Comparison of ENCODE assay signal across 20 cellular contexts in genomic region chr14:40347675-40348074, GRCh38.
DNase-seq lines count a peak whose midpoint lies in the region; ATAC-seq and TF ChIP-seq lines count a peak whose summit lies in the region.
"Had no signal": no experiment of that assay in that cellular context is flagged by ENCODE, and none has a peak within 500 bp of the region (broad histone marks: within the 10 kb centered on the region; RNA-seq: fewer than 3 reads in every experiment).

No MANE protein-coding gene starts in this region.

- H2AFZ ChIP-seq in neural progenitor cell (replicated peaks) = peak overlapping the region; percentile 87

- DNase-seq in DMS53 treated with DMSO at 0.1 percent for 48 hours (lab: John Stamatoyannopoulos, UW; ENCODE audit: unreplicated experiment) = peak; percentile 37
- DNase-seq in LNCaP clone FGC (ENCODE audit: low read depth) = no peak
- no peak for DNase-seq in endothelial cell (ENCODE audit: low spot score)
- no peak for DNase-seq in neural progenitor cell (ENCODE audit: low spot score)
- DNase-seq in left ventricle myocardium superior = no peak
- DNase-seq: activated CD8-positive, alpha-beta memory T cell treated with anti-CD3 and anti-CD28 coated beads for 24 hours; activated naive CD8-positive, alpha-beta T cell treated with anti-CD3 and anti-CD28 coated beads, Interleukin-2, amount 10 ng/mL, durations not matched to agents 7 days and 5 days; CD4-positive, alpha-beta T cell; dorsolateral prefrontal cortex; KBM-7; kidney; natural killer cell; NCI-H2081 treated with DMSO at 0.1 percent for 48 hours; T-helper 17 cell had no signal

- TF ChIP-seq CTCF in LNCaP clone FGC (IDR thresholded peaks at IDR 0.05; ENCODE audit: control insufficient read depth, extremely low read depth, insufficient read depth) = peak; percentile 32
- no peak for TF ChIP-seq CTCF in endothelial cell (IDR thresholded peaks at IDR 0.05; ENCODE audit: unreplicated experiment)
- TF ChIP-seq CTCF in neural progenitor cell (IDR thresholded peaks at IDR 0.05) = no peak

- H3K27me3 Mint-ChIP-seq in endothelial cell (ENCODE audit: unreplicated experiment) = no peaks in the 10 kb centered on the region
- no peaks in the 10 kb centered on the region for H3K27me3 Mint-ChIP-seq in neural progenitor cell (ENCODE audit: insufficient read depth, low read depth)
- H3K27me3 Mint-ChIP-seq: activated naive CD8-positive, alpha-beta T cell treated with anti-CD3 and anti-CD28 coated beads, Interleukin-2, amount 10 ng/mL, durations not matched to agents 7 days and 5 days; CD4-positive, alpha-beta T cell; T-helper 17 cell had no signal

- H3K9ac ChIP-seq in neural progenitor cell = peak overlapping the region; percentile 34

- H3K79me2 ChIP-seq in neural progenitor cell (ENCODE audit: low read depth) = no peaks in the 10 kb centered on the region

- H3K36me3 ChIP-seq in neural progenitor cell = no peaks in the 10 kb centered on the region
- H3K36me3 ChIP-seq: esophagus muscularis mucosa had no signal

- H3K4me1 Mint-ChIP-seq in endothelial cell (ENCODE audit: unreplicated experiment) = no peaks in the 10 kb centered on the region
- H3K4me1 Mint-ChIP-seq in neural progenitor cell = no peaks in the 10 kb centered on the region
- H3K4me1 Mint-ChIP-seq: activated naive CD8-positive, alpha-beta T cell treated with anti-CD3 and anti-CD28 coated beads, Interleukin-2, amount 10 ng/mL, durations not matched to agents 7 days and 5 days; memory B cell; natural killer cell; T-helper 17 cell had no signal

- intact Hi-C loops in left ventricle myocardium superior (cut with micrococcal nuclease) = no loop called here

- H3K4me3 ChIP-seq in LNCaP clone FGC (ENCODE audit: low read depth, low read length) (peak overlapping the region; percentile 55), neural progenitor cell (peak overlapping the region; percentile 55)
- H3K4me3 ChIP-seq: dorsolateral prefrontal cortex, esophagus muscularis mucosa had no signal

- H3K36me3 Mint-ChIP-seq in endothelial cell (ENCODE audit: low read depth, unreplicated experiment) = no peaks in the 10 kb centered on the region
- no peaks in the 10 kb centered on the region for H3K36me3 Mint-ChIP-seq in neural progenitor cell
- H3K36me3 Mint-ChIP-seq: activated naive CD8-positive, alpha-beta T cell treated with anti-CD3 and anti-CD28 coated beads, Interleukin-2, amount 10 ng/mL, durations not matched to agents 7 days and 5 days; memory B cell had no signal

- H3K27me3 ChIP-seq in neural progenitor cell = no peaks in the 10 kb centered on the region
- H3K27me3 ChIP-seq: dorsolateral prefrontal cortex, esophagus muscularis mucosa had no signal

- no peak overlapping the region for H3K27ac ChIP-seq in neural progenitor cell
- H3K27ac ChIP-seq: dorsolateral prefrontal cortex, esophagus muscularis mucosa had no signal

- ATAC-seq in HG03095 (IDR thresholded peaks at IDR 0.05; ENCODE audit: unreplicated experiment) (no peak), HG03460 (IDR thresholded peaks at IDR 0.05; ENCODE audit: unreplicated experiment) (no peak), left ventricle myocardium superior (no peak), HG02623 (IDR thresholded peaks at IDR 0.05; ENCODE audit: unreplicated experiment) (no peak)
- ATAC-seq: natural killer cell, T-helper 17 cell had no signal

- peak overlapping the region; percentile 75 for H3K4me2 ChIP-seq in neural progenitor cell

- H3K4me3 Mint-ChIP-seq in endothelial cell (ENCODE audit: unreplicated experiment) (peak overlapping the region; percentile 78), neural progenitor cell (peak overlapping the region; percentile 74)
- H3K4me3 Mint-ChIP-seq: activated naive CD8-positive, alpha-beta T cell treated with anti-CD3 and anti-CD28 coated beads, Interleukin-2, amount 10 ng/mL, durations not matched to agents 7 days and 5 days; activated T-helper 1 cell treated with anti-CD3 and anti-CD28 coated beads, Interleukin-12 subunit alpha, Interleukin-12 subunit beta, Interleukin-2, Interleukin-4 antibody, amounts not matched to agents 30 ng/mL and 10 ng/mL and 1 ng/mL, durations not matched to agents 14 hours and 24 hours and 36 hours; CD4-positive, alpha-beta T cell; memory B cell; natural killer cell had no signal

- H3K27ac Mint-ChIP-seq in endothelial cell (ENCODE audit: unreplicated experiment) (no peak overlapping the region), neural progenitor cell (no peak overlapping the region)
- H3K27ac Mint-ChIP-seq: activated naive CD8-positive, alpha-beta T cell treated with anti-CD3 and anti-CD28 coated beads, Interleukin-2, amount 10 ng/mL, durations not matched to agents 7 days and 5 days; activated T-helper 1 cell treated with anti-CD3 and anti-CD28 coated beads, Interleukin-12 subunit alpha, Interleukin-12 subunit beta, Interleukin-2, Interleukin-4 antibody, amounts not matched to agents 30 ng/mL and 10 ng/mL and 1 ng/mL, durations not matched to agents 14 hours and 24 hours and 36 hours; CD4-positive, alpha-beta T cell; memory B cell; natural killer cell; T-helper 17 cell had no signal

- H3K9me3 ChIP-seq in neural progenitor cell (ENCODE audit: low read depth) = no peaks in the 10 kb centered on the region
- H3K9me3 ChIP-seq: esophagus muscularis mucosa had no signal

- no peaks in the 10 kb centered on the region for H4K20me1 ChIP-seq in neural progenitor cell (ENCODE audit: low read depth)

- H3F3A ChIP-seq in neural progenitor cell (ENCODE audit: low read depth) = no peaks in the 10 kb centered on the region

- H3K9me3 Mint-ChIP-seq in endothelial cell (ENCODE audit: unreplicated experiment) = no peaks in the 10 kb centered on the region
- peaks cover 2% of the 10 kb centered on the region for H3K9me3 Mint-ChIP-seq in neural progenitor cell
- H3K9me3 Mint-ChIP-seq: memory B cell had no signal

- no peaks in the 10 kb centered on the region for H3K4me1 ChIP-seq in neural progenitor cell
- H3K4me1 ChIP-seq: esophagus muscularis mucosa had no signal
